In genomic region chr6:62441182-62441581, GRCh38 we compare ENCODE assay signal across 27 cellular contexts.
"Had no signal": no experiment of that assay in that cellular context is flagged by ENCODE, and none has a peak within 500 bp of the region (broad histone marks: within the 10 kb centered on the region; RNA-seq: fewer than 3 reads in every experiment).

No MANE protein-coding gene starts in this region.

- H3K36me3 ChIP-seq: SJSA1 had no signal

- DNase-seq: activated CD4-positive, alpha-beta T cell treated with anti-CD3 and anti-CD28 coated beads, Interleukin-2, amount 10 ng/mL, durations not matched to agents 24 days and 14 days; activated CD4-positive, alpha-beta T cell treated with anti-CD3 and anti-CD28 coated beads, Interleukin-2, amount 50 U/mL, for 4 hours; activated CD8-positive, alpha-beta T cell treated with anti-CD3 and anti-CD28 coated beads, Interleukin-2, amount 10 ng/mL, durations not matched to agents 7 days and 5 days; activated naive CD4-positive, alpha-beta T cell treated with anti-CD3 and anti-CD28 coated beads, Interleukin-2, amount 10 ng/mL, durations not matched to agents 7 days and 5 days; activated naive CD8-positive, alpha-beta T cell treated with anti-CD3 and anti-CD28 coated beads, Interleukin-2, amount 50 U/mL, for 24 hours; activated T-cell treated with anti-CD3 and anti-CD28 coated beads, Interleukin-2, amount 50 U/mL, for 24 hours; anterior cingulate cortex; NCI-H1092 treated with DMSO at 0.1 percent for 48 hours; NCI-H1417; NCI-H146; NCI-H187; NCI-H2029 treated with DMSO at 0.1 percent for 48 hours; NCI-H2107; NCI-H2171; NCI-H446; NCI-H510A treated with DMSO at 0.1 percent for 48 hours; NCI-H526 treated with DMSO at 0.1 percent for 48 hours; NCI-H774; SHP77 treated with DMSO at 0.1 percent for 48 hours; SK-N-SH had no signal

- H3K27me3 ChIP-seq: SJSA1 had no signal

- H3K9me3 ChIP-seq: SJSA1, SK-N-SH had no signal

- H3K36me3 Mint-ChIP-seq: activated naive CD4-positive, alpha-beta T cell treated with anti-CD3 and anti-CD28 coated beads, Interleukin-2, amount 10 ng/mL, durations not matched to agents 7 days and 5 days; activated naive CD8-positive, alpha-beta T cell; brain had no signal

- H3K9ac ChIP-seq: KMS-11, SK-N-SH had no signal

- H3K4me3 ChIP-seq: SJSA1 had no signal

- H3K4me1 Mint-ChIP-seq: activated CD4-positive, alpha-beta T cell treated with anti-CD3 and anti-CD28 coated beads, Interleukin-2, amount 10 ng/mL, durations not matched to agents 24 days and 14 days; activated naive CD4-positive, alpha-beta T cell treated with anti-CD3 and anti-CD28 coated beads, Interleukin-2, amount 10 ng/mL, durations not matched to agents 7 days and 5 days; activated naive CD8-positive, alpha-beta T cell treated with anti-CD3 and anti-CD28 coated beads, Interleukin-2, amount 50 U/mL, for 24 hours; brain had no signal

- H3K27ac Mint-ChIP-seq: activated CD4-positive, alpha-beta T cell treated with anti-CD3 and anti-CD28 coated beads, Interleukin-2, amount 10 ng/mL, durations not matched to agents 24 days and 14 days; activated CD8-positive, alpha-beta T cell treated with anti-CD3 and anti-CD28 coated beads, Interleukin-2, amount 10 ng/mL, durations not matched to agents 7 days and 5 days; activated naive CD4-positive, alpha-beta T cell treated with anti-CD3 and anti-CD28 coated beads, Interleukin-2, amount 10 ng/mL, durations not matched to agents 7 days and 5 days; activated naive CD8-positive, alpha-beta T cell; activated naive CD8-positive, alpha-beta T cell treated with anti-CD3 and anti-CD28 coated beads, Interleukin-2, amount 50 U/mL, for 24 hours; activated T-cell treated with anti-CD3 and anti-CD28 coated beads, Interleukin-2, amount 50 U/mL, for 24 hours; brain; T-helper 1 cell treated with Interleukin-12 subunit alpha and Interleukin-12 subunit beta and Interleukin-4 antibody, amounts not matched to agents 30 μg/mL and 1 μg/mL, for 36 hours; T-helper 2 cell treated with Interferon-gamma antibody and Interleukin-4, amounts not matched to agents 5 μg/mL and 100 μg/mL, for 36 hours had no signal

- H3K27me3 Mint-ChIP-seq: activated CD4-positive, alpha-beta T cell treated with anti-CD3 and anti-CD28 coated beads, Interleukin-2, amount 10 ng/mL, durations not matched to agents 24 days and 14 days; activated naive CD4-positive, alpha-beta T cell treated with anti-CD3 and anti-CD28 coated beads, Interleukin-2, amount 10 ng/mL, durations not matched to agents 7 days and 5 days; activated naive CD8-positive, alpha-beta T cell; activated naive CD8-positive, alpha-beta T cell treated with anti-CD3 and anti-CD28 coated beads, Interleukin-2, amount 50 U/mL, for 24 hours; activated T-cell treated with anti-CD3 and anti-CD28 coated beads, Interleukin-2, amount 50 U/mL, for 24 hours had no signal

- H3K27ac ChIP-seq: KMS-11, SJSA1 had no signal

- ATAC-seq: activated CD8-positive, alpha-beta T cell treated with anti-CD3 and anti-CD28 coated beads, Interleukin-2, amount 10 ng/mL, durations not matched to agents 7 days and 5 days; activated naive CD8-positive, alpha-beta T cell treated with anti-CD3 and anti-CD28 coated beads, Interleukin-2, amount 50 U/mL, for 24 hours; Panc1 had no signal

- H3K4me2 ChIP-seq: KMS-11, SK-N-SH had no signal

- H3K4me3 Mint-ChIP-seq: activated CD4-positive, alpha-beta T cell treated with anti-CD3 and anti-CD28 coated beads, Interleukin-2, amount 10 ng/mL, durations not matched to agents 24 days and 14 days; activated CD8-positive, alpha-beta T cell treated with anti-CD3 and anti-CD28 coated beads, Interleukin-2, amount 10 ng/mL, durations not matched to agents 7 days and 5 days; activated naive CD4-positive, alpha-beta T cell treated with anti-CD3 and anti-CD28 coated beads, Interleukin-2, amount 10 ng/mL, durations not matched to agents 7 days and 5 days; activated naive CD8-positive, alpha-beta T cell; activated naive CD8-positive, alpha-beta T cell treated with anti-CD3 and anti-CD28 coated beads, Interleukin-2, amount 50 U/mL, for 24 hours; activated T-cell treated with anti-CD3 and anti-CD28 coated beads, Interleukin-2, amount 50 U/mL, for 24 hours; brain; T-helper 1 cell treated with Interleukin-12 subunit alpha and Interleukin-12 subunit beta and Interleukin-4 antibody, amounts not matched to agents 30 μg/mL and 1 μg/mL, for 36 hours; T-helper 2 cell treated with Interferon-gamma antibody and Interleukin-4, amounts not matched to agents 5 μg/mL and 100 μg/mL, for 36 hours had no signal

- H3K4me1 ChIP-seq: SJSA1 had no signal
